ENCODE assay signal across 8 cellular contexts in genomic region chr1:19390166-19390850, GRCh38.
DNase-seq lines count a peak whose midpoint lies in the region; ATAC-seq and TF ChIP-seq lines count a peak whose summit lies in the region.

No MANE protein-coding gene starts in this region.

- H3K4me3 ChIP-seq in GM08714 (ENCODE audit: low read length) (peak overlapping the region; percentile 46; the same call in 1 of the 2 replicates), Peyer's patch (peak overlapping the region in 2 of 4 donors; percentile 2 to 31), esophagus squamous epithelium (peak overlapping the region in 2 of 4 donors; percentile 9 to 13), skeletal muscle tissue (ENCODE audit: low read length in 3 of 3) (peak overlapping the region in 1 of 3 donors; percentile 41)

- no peaks in the 10 kb centered on the region for H3K36me3 ChIP-seq in Peyer's patch
- peaks cover 2 to 18% (median 2%) of the 10 kb centered on the region in 3 donors for H3K36me3 ChIP-seq in esophagus squamous epithelium
- H3K36me3 ChIP-seq in skeletal muscle tissue (ENCODE audit: control insufficient read depth in 3 of 3, insufficient read depth in 3 of 3, low read length in 3 of 3): no peaks in the 10 kb centered on the region

- 41 to 44% methylated on average over 10 to 13 of the region's 19 CpGs for WGBS in esophagus squamous epithelium, 2 donors

- ATAC-seq in left colon: no peak
- no peak for ATAC-seq in GM18519 (IDR thresholded peaks at IDR 0.05; ENCODE audit: low FRiP score, unreplicated experiment)
- ATAC-seq in GM18867 (IDR thresholded peaks at IDR 0.05; ENCODE audit: unreplicated experiment): no peak

- intact Hi-C loops in esophagus squamous epithelium (cut with DNase I): loop anchor here (10.0 kb wide), 2 partner anchors 94 to 194 kb away; partner anchors contain the start of gene CAPZB
- intact Hi-C loops in left colon (cut with DNase I, micrococcal nuclease): no loop called here

- TF ChIP-seq POLR2A in Peyer's patch (IDR thresholded peaks at IDR 0.05) (no peak), esophagus squamous epithelium (IDR thresholded peaks at IDR 0.05) (no peak)

- H3K27ac ChIP-seq in Peyer's patch (peak overlapping the region; percentile 72 to 84 (median 82)), esophagus squamous epithelium (peak overlapping the region; percentile 70 to 89 (median 86)), skeletal muscle tissue (ENCODE audit: low read depth, low read length) (peak overlapping the region; percentile 76)

- no peak for TF ChIP-seq CTCF in Peyer's patch (IDR thresholded peaks at IDR 0.05)
- TF ChIP-seq CTCF in esophagus squamous epithelium (IDR thresholded peaks at IDR 0.05): no peak

- no peak for DNase-seq in Peyer's patch
- no peak for DNase-seq in esophagus squamous epithelium (lab: John Stamatoyannopoulos, UW)
- DNase-seq in left colon: no peak
- no peak for DNase-seq in stimulated activated CD4-positive, alpha-beta T cell treated with anti-CD3 and anti-CD28 coated beads, Interleukin-4, amount 100 ng/mL, for 1 hour

- peak overlapping the region; percentile 24 to 51 (median 30) for H3K9ac ChIP-seq in skeletal muscle tissue (ENCODE audit: low read depth in 1 of 3, low read length in 3 of 3)

- peaks cover 14 to 76% (median 27%) of the 10 kb centered on the region in 4 donors for H3K4me1 ChIP-seq in Peyer's patch
- peaks cover 63 to 100% (median 69%) of the 10 kb centered on the region in 3 donors for H3K4me1 ChIP-seq in esophagus squamous epithelium
- H3K4me1 ChIP-seq in skeletal muscle tissue (ENCODE audit: control insufficient read depth in 3 of 3, insufficient read depth in 3 of 3, low read length in 3 of 3): peaks cover 44 to 53% (median 51%) of the 10 kb centered on the region in 3 donors

- H3K27me3 ChIP-seq in Peyer's patch (no peaks in the 10 kb centered on the region), esophagus squamous epithelium (no peaks in the 10 kb centered on the region), skeletal muscle tissue (ENCODE audit: control insufficient read depth in 3 of 3, insufficient read depth in 3 of 3, low read length in 3 of 3) (no peaks in the 10 kb centered on the region)

- no peaks in the 10 kb centered on the region for H3K9me3 ChIP-seq in Peyer's patch
- H3K9me3 ChIP-seq in esophagus squamous epithelium: no peaks in the 10 kb centered on the region
- no peaks in the 10 kb centered on the region for H3K9me3 ChIP-seq in skeletal muscle tissue (ENCODE audit: control insufficient read depth in 3 of 3, low read length in 3 of 3)
